In the genomic region with DNA sequence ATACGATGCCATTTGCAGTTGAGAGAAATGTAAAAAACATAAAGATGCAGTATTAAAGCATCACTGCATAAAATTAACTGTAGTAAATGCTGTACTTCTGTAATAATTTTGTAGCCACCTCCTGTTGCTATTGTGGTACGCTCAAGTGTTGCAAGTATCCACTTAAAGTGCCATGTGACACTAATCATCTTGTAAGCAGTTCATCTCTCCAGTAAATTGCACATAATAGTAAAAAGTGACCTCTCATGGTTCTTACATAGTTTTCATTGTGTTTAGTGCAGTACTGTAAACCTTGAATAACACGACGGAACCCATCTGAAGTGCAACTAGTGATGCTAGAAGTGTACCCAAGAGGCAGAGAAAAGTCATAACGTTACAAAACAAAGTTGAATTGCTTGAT, we compare ENCODE assay signal across 29 cellular contexts.
"Had no signal": no experiment of that assay in that cellular context is flagged by ENCODE, and none has a peak within 500 bp of the region (broad histone marks: within the 10 kb centered on the region; RNA-seq: fewer than 3 reads in every experiment).

No MANE protein-coding gene starts in this region.

- H3K27ac Mint-ChIP-seq: mesothelial cell of epicardium; naive B cell; natural killer cell treated with Interleukin-12 subunit alpha and Interleukin-12 subunit beta and Interleukin-15 and Interleukin-18, amount 100 ng/mL, for 72 hours; neural progenitor cell; progenitor cell of endocrine pancreas; type B pancreatic cell had no signal

- H3K36me3 ChIP-seq: esophagus muscularis mucosa, heart right ventricle, left lung, neural progenitor cell, right atrium auricular region, stomach, thyroid gland had no signal

- H3K4me2 ChIP-seq: neural progenitor cell, smooth muscle cell had no signal

- H3K27me3 ChIP-seq: heart right ventricle, left lung, neural progenitor cell, right atrium auricular region, stomach, thyroid gland had no signal

- H3K4me1 ChIP-seq: esophagus muscularis mucosa, left lung, neural progenitor cell, parathyroid adenoma, right atrium auricular region, thyroid gland had no signal

- DNase-seq: dermis blood vessel endothelial cell; effector memory CD4-positive, alpha-beta T cell; foreskin melanocyte; glutamatergic neuron; hippocampal formation; left cardiac atrium; left lung; mesenchymal stem cell; mucosa of descending colon; naive B cell; stimulated activated CD4-positive, alpha-beta T cell treated with anti-CD3 and anti-CD28 coated beads, Interleukin-12 subunit alpha, Interleukin-12 subunit beta, amount 100 ng/mL, for 4 hours; stimulated activated CD4-positive, alpha-beta T cell treated with anti-CD3 and anti-CD28 coated beads, Interleukin-1b, Interleukin-23, amount 100 ng/mL, for 48 hours; stimulated activated CD4-positive, alpha-beta T cell treated with anti-CD3 and anti-CD28 coated beads, Interleukin-4, amount 100 ng/mL, for 1 hour; stimulated activated CD8-positive, alpha-beta memory T cell treated with anti-CD3 and anti-CD28 coated beads, Interleukin-4, amount 100 ng/mL, for 48 hours; stimulated activated naive CD4-positive, alpha-beta T cell treated with Interleukin-2 at 50 U/mL for 16 hours; stomach; thyroid gland had no signal

- H3K4me3 ChIP-seq: coronary artery, esophagus muscularis mucosa, heart right ventricle, left lung, mucosa of descending colon, neural progenitor cell, right atrium auricular region, smooth muscle cell, stomach, thyroid gland had no signal

- H3K4me1 Mint-ChIP-seq: naive B cell had no signal

- H3K36me3 Mint-ChIP-seq: mesothelial cell of epicardium, naive B cell, neural progenitor cell, type B pancreatic cell had no signal

- H2AFZ ChIP-seq: neural progenitor cell, parathyroid adenoma had no signal

- H3K9me3 Mint-ChIP-seq: mesothelial cell of epicardium, neural progenitor cell, type B pancreatic cell had no signal

- H3K9me3 ChIP-seq: esophagus muscularis mucosa, heart right ventricle, mucosa of descending colon, right atrium auricular region had no signal

- H3K27ac ChIP-seq: coronary artery, esophagus muscularis mucosa, heart right ventricle, left lung, neural progenitor cell, parathyroid adenoma, right atrium auricular region, stomach, thyroid gland had no signal

- ATAC-seq: left lung; mucosa of descending colon; natural killer cell treated with Interleukin-12 subunit alpha and Interleukin-12 subunit beta and Interleukin-15 and Interleukin-18, amount 100 ng/mL, for 72 hours; sciatic nerve had no signal

- H3K27me3 Mint-ChIP-seq: natural killer cell treated with Interleukin-12 subunit alpha and Interleukin-12 subunit beta and Interleukin-15 and Interleukin-18, amount 100 ng/mL, for 72 hours; progenitor cell of endocrine pancreas had no signal

- H3K79me2 ChIP-seq: parathyroid adenoma had no signal

- H3K9ac ChIP-seq: neural progenitor cell, parathyroid adenoma had no signal

- H3K4me3 Mint-ChIP-seq: mesothelial cell of epicardium; naive B cell; natural killer cell treated with Interleukin-12 subunit alpha and Interleukin-12 subunit beta and Interleukin-15 and Interleukin-18, amount 100 ng/mL, for 72 hours; neural progenitor cell; type B pancreatic cell had no signal
